Comparison of ENCODE assay signal across 26 cellular contexts in genomic region chr17:6938637-6939036, GRCh38. TPM values are rescaled to one million over a fixed set of nuclear protein-coding genes. Genes with fewer than 3 reads are reported as not detected.
A peak's percentile ranks its signal among the peaks of the same experiment; 100 is the strongest.
DNase-seq lines count a peak whose midpoint lies in the region; ATAC-seq and TF ChIP-seq lines count a peak whose summit lies in the region.
"Had no signal": no experiment of that assay in that cellular context is flagged by ENCODE, and none has a peak within 500 bp of the region (broad histone marks: within the 10 kb centered on the region; RNA-seq: fewer than 3 reads in every experiment).

No MANE protein-coding gene starts in this region.

- TF ChIP-seq CTCF in GM12865 (IDR thresholded peaks at IDR 0.05; ENCODE audit: insufficient read depth, low read depth, low read length, missing control alignments), result no peak
- no peak for TF ChIP-seq CTCF in SK-N-SH (IDR thresholded peaks at IDR 0.05)

- peaks cover 0 to 3% of the 10 kb centered on the region in 2 experiments for H3K36me3 ChIP-seq in SK-N-SH (replicated peaks in 1 of 2; ENCODE audit: control insufficient read depth in 1 of 2, insufficient read depth in 2 of 2, low read length in 1 of 2)
- H3K36me3 ChIP-seq: neutrophil, tibial artery, WERI-Rb-1 had no signal

- H3K27ac ChIP-seq in SK-N-SH (ENCODE audit: low read depth in 2 of 2, low read length in 1 of 2), result peak overlapping the region in 1 of 2 experiments; percentile 92; a peak in 2 of 4 replicates
- H3K27ac ChIP-seq: 22Rv1, body of pancreas, neutrophil, PC-9, tibial artery, WERI-Rb-1 had no signal

- DNase-seq in T-helper 1 cell (no peak), GM12865 (ENCODE audit: low read depth) (peak; percentile 54), SK-N-SH (no peak), memory B cell (ENCODE audit: low spot score in 2 of 2) (no peak)
- no peak for DNase-seq in effector memory CD8-positive, alpha-beta T cell
- DNase-seq: activated CD8-positive, alpha-beta memory T cell treated with anti-CD3 and anti-CD28 coated beads for 24 hours; body of pancreas; DMS53; effector CD8-positive, alpha-beta T cell; hippocampal formation; left ventricle myocardium superior; NCI-H510A; PC-9; SIG-M5; stimulated activated CD4-positive, alpha-beta T cell treated with anti-CD3 and anti-CD28 coated beads, Interleukin-4, amount 100 ng/mL, for 24 hours; tibial artery; WERI-Rb-1 had no signal

- no peaks in the 10 kb centered on the region for H3K27me3 ChIP-seq in SK-N-SH (ENCODE audit: insufficient read depth)
- H3K27me3 ChIP-seq: body of pancreas, neutrophil, tibial artery had no signal

- no peaks in the 10 kb centered on the region for H3K9me3 Mint-ChIP-seq in T-helper 1 cell treated with Interleukin-12 subunit alpha and Interleukin-12 subunit beta and Interleukin-4 antibody, amounts not matched to agents 30 μg/mL and 1 μg/mL, for 36 hours
- no peaks in the 10 kb centered on the region for H3K9me3 Mint-ChIP-seq in memory B cell
- H3K9me3 Mint-ChIP-seq in effector memory CD8-positive, alpha-beta T cell, result no peaks in the 10 kb centered on the region

- H3K79me2 ChIP-seq in SK-N-SH (ENCODE audit: insufficient read depth), result peaks cover 29% of the 10 kb centered on the region; the same call in 1 of the 2 replicates

- no peaks in the 10 kb centered on the region for H3K27me3 Mint-ChIP-seq in T-helper 1 cell treated with Interleukin-12 subunit alpha and Interleukin-12 subunit beta and Interleukin-4 antibody, amounts not matched to agents 30 μg/mL and 1 μg/mL, for 36 hours (ENCODE audit: low read depth)
- no peaks in the 10 kb centered on the region for H3K27me3 Mint-ChIP-seq in memory B cell
- no peaks in the 10 kb centered on the region for H3K27me3 Mint-ChIP-seq in effector memory CD8-positive, alpha-beta T cell

- H3K4me2 ChIP-seq in SK-N-SH, result peak overlapping the region; percentile 93
- H3K4me2 ChIP-seq: GM23338, smooth muscle cell had no signal

- H4K20me1 ChIP-seq in SK-N-SH (ENCODE audit: insufficient read depth), result no peaks in the 10 kb centered on the region

- H3K4me3 ChIP-seq in GM12865 (ENCODE audit: low read depth, low read length), result no peak overlapping the region
- H3K4me3 ChIP-seq in SK-N-SH (ENCODE audit: low read depth in 2 of 2, low read length in 1 of 2), result peak overlapping the region; percentile 54 to 70; a peak in 3 of 4 replicates
- H3K4me3 ChIP-seq: body of pancreas, GM23338, PC-9, smooth muscle cell, tibial artery had no signal

- peak overlapping the region; percentile 87; the same call in 1 of the 2 replicates for H2AFZ ChIP-seq in SK-N-SH (ENCODE audit: low read depth)
- H2AFZ ChIP-seq: GM23338, PC-9 had no signal

- no peak for TF ChIP-seq EP300 in SK-N-SH (IDR thresholded peaks at IDR 0.05; ENCODE audit: borderline replicate concordance in 1 of 2, low read depth in 1 of 2, low read length in 1 of 2)

- ATAC-seq in memory B cell (ENCODE audit: low read depth) (no peak), HG03565 (IDR thresholded peaks at IDR 0.05; ENCODE audit: unreplicated experiment) (no peak), GM18873 (IDR thresholded peaks at IDR 0.05; ENCODE audit: low FRiP score, unreplicated experiment) (no peak)
- no peak for ATAC-seq in effector memory CD8-positive, alpha-beta T cell (replicated peaks)
- ATAC-seq: body of pancreas, esophagus mucosa, GM23338, left ventricle myocardium superior had no signal

- no peaks in the 10 kb centered on the region for H3K9me3 ChIP-seq in SK-N-SH
- H3K9me3 ChIP-seq: body of pancreas, neutrophil, tibial artery had no signal

- no peaks in the 10 kb centered on the region for H3K9me2 ChIP-seq in SK-N-SH

- WGBS in SK-N-SH (ENCODE audit: low lambda C conversion rate), result 33% methylated on average over 3 of the region's 3 CpGs

- H3K4me3 Mint-ChIP-seq in T-helper 1 cell treated with Interleukin-12 subunit alpha and Interleukin-12 subunit beta and Interleukin-4 antibody, amounts not matched to agents 30 μg/mL and 1 μg/mL, for 36 hours, result peak overlapping the region; percentile 45
- no peak overlapping the region for H3K4me3 Mint-ChIP-seq in memory B cell
- H3K4me3 Mint-ChIP-seq in effector memory CD8-positive, alpha-beta T cell, result no peak overlapping the region
- H3K4me3 Mint-ChIP-seq: GM23338; stimulated activated naive CD8-positive, alpha-beta T cell treated with anti-CD3 and anti-CD28 coated beads, Interleukin-15, Interleukin-2, amounts not matched to agents 100 ng/mL and 50 ng/mL, for 24 hours had no signal

- no peak for TF ChIP-seq RAD21 in SK-N-SH (IDR thresholded peaks at IDR 0.05; ENCODE audit: low read length)

- H3F3A ChIP-seq in SK-N-SH (replicated peaks; ENCODE audit: insufficient read depth), result peaks cover 4% of the 10 kb centered on the region

- POLR2A ChIA-PET in SK-N-SH (lab: Yijun Ruan, JAX), result no interaction called here

- peak overlapping the region; percentile 66; the same call in 1 of the 2 replicates for H3K9ac ChIP-seq in SK-N-SH

- peak overlapping the region; percentile 56 for H3K27ac Mint-ChIP-seq in T-helper 1 cell treated with Interleukin-12 subunit alpha and Interleukin-12 subunit beta and Interleukin-4 antibody, amounts not matched to agents 30 μg/mL and 1 μg/mL, for 36 hours
- peak overlapping the region; percentile 45 for H3K27ac Mint-ChIP-seq in memory B cell
- H3K27ac Mint-ChIP-seq in effector memory CD8-positive, alpha-beta T cell, result no peak overlapping the region
- H3K27ac Mint-ChIP-seq: GM23338; stimulated activated naive CD8-positive, alpha-beta T cell treated with anti-CD3 and anti-CD28 coated beads, Interleukin-15, Interleukin-2, amounts not matched to agents 100 ng/mL and 50 ng/mL, for 24 hours had no signal

- peaks cover 6% of the 10 kb centered on the region for H3K36me3 Mint-ChIP-seq in T-helper 1 cell treated with Interleukin-12 subunit alpha and Interleukin-12 subunit beta and Interleukin-4 antibody, amounts not matched to agents 30 μg/mL and 1 μg/mL, for 36 hours (ENCODE audit: low read depth)
- peaks cover 7% of the 10 kb centered on the region for H3K36me3 Mint-ChIP-seq in memory B cell
- H3K36me3 Mint-ChIP-seq in effector memory CD8-positive, alpha-beta T cell (ENCODE audit: insufficient read depth), result peaks cover 6% of the 10 kb centered on the region

- CTCF ChIA-PET in SK-N-SH (lab: Yijun Ruan, JAX), result interaction anchor here (1.4 to 1.9 kb wide), 2 partner anchors 28 to 35 kb away, joined by 3 to 6 read pairs; no protein-coding TSS in a partner anchor

- no peaks in the 10 kb centered on the region for H3K4me1 ChIP-seq in SK-N-SH (ENCODE audit: control insufficient read depth in 1 of 2, insufficient read depth in 2 of 2, low read depth in 1 of 2, low read length in 1 of 2)
- H3K4me1 ChIP-seq: tibial artery had no signal

- peaks cover 20% of the 10 kb centered on the region for H3K4me1 Mint-ChIP-seq in T-helper 1 cell treated with Interleukin-12 subunit alpha and Interleukin-12 subunit beta and Interleukin-4 antibody, amounts not matched to agents 30 μg/mL and 1 μg/mL, for 36 hours (ENCODE audit: low read depth)
- peaks cover 7% of the 10 kb centered on the region for H3K4me1 Mint-ChIP-seq in memory B cell
- H3K4me1 Mint-ChIP-seq in effector memory CD8-positive, alpha-beta T cell (ENCODE audit: low read depth in 2 of 2), result peaks cover 2 to 3% of the 10 kb centered on the region in 2 donors

TF ChIP-seq in SK-N-SH, 30 proteins besides CTCF, POLR2A, EP300 and RAD21:
- TF ChIP-seq RCOR1 (IDR thresholded peaks at IDR 0.05; ENCODE audit: low read length), result no peak
- TF ChIP-seq RXRA (IDR thresholded peaks at IDR 0.05; ENCODE audit: borderline replicate concordance, low read depth), result no peak

RNA-seq across cellular contexts. Expression of gene ALOX12, which starts 57.2 kb away (rescaled TPM):
- not detected in 2 replicates for polyA plus RNA-seq in SK-N-SH (2012; rRNA removed)
- not detected in 2 replicates for polyA plus RNA-seq in SK-N-SH (2012; cell fraction: cytosol; rRNA removed)
- not detected in 2 replicates for polyA plus RNA-seq in SK-N-SH (2012; cell fraction: nucleus; rRNA removed)

Comparison
In these comparisons a context has a peak if more than half of its experiments do, and no peak if none do; other contexts are left out.
1. H3K27ac Mint-ChIP-seq: peak in T-helper 1 cell treated with Interleukin-12 subunit alpha and Interleukin-12 subunit beta and Interleukin-4 antibody, amounts not matched to agents 30 μg/mL and 1 μg/mL, for 36 hours (single experiment) and memory B cell (single experiment); none in effector memory CD8-positive, alpha-beta T cell (0 of 2).